Comparison of ENCODE assay signal across 12 cellular contexts in the genomic region with DNA sequence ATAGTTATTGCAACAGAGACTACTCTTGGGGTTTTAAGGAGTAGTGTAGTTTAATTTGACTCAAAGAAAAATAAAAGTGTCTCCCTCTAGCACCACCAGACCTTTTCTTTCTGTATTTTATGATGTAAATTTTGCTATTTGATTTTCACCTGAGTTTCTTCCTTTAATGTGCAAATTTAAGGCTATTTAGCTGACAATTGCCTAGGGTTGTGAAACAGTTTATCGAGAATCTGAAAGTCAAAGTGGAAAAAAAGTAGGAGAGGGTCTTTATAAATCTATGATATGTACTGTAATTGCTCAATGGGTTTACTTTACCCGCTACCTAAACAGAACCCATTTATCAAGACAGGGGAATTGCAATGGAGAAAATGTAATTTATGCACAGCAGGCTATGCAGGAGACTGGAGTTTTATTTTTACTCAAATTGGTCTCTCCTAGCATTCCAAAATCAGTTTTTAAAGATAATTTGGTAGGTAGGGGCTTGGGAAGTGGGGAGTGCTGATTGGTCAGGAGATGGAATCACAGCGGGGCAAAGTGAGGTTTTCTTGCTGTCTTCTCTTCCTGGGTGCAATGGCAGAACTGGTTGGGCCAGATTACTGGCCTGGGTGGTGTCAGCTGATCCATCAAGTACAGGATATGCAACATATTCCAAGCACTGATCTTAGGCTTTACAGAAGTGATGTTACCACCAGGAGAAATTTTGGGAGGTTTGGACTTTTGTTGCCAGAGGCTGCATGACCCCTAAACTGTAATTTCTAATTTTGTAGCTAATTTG.
"Had no signal": no experiment of that assay in that cellular context is flagged by ENCODE, and none has a peak within 500 bp of the region (broad histone marks: within the 10 kb centered on the region; RNA-seq: fewer than 3 reads in every experiment).

No MANE protein-coding gene starts in this region.

- H3K4me1 ChIP-seq: lower lobe of right lung, pancreas had no signal

- H3K9me3 ChIP-seq: lower lobe of right lung, pancreas, thoracic aorta had no signal

- H3K27me3 Mint-ChIP-seq: activated B cell treated with CpG ODN at 0.5 μM for 24 hours; activated CD4-positive, alpha-beta T cell treated with anti-CD3 and anti-CD28 coated beads, Interleukin-2, amount 10 ng/mL, durations not matched to agents 7 days and 5 days; activated naive CD8-positive, alpha-beta T cell treated with anti-CD3 and anti-CD28 coated beads for 36 hours had no signal

- H3K4me1 Mint-ChIP-seq: activated B cell treated with CpG ODN at 0.5 μM for 24 hours; activated CD4-positive, alpha-beta T cell treated with anti-CD3 and anti-CD28 coated beads, Interleukin-2, amount 10 ng/mL, durations not matched to agents 7 days and 5 days; activated naive CD8-positive, alpha-beta T cell treated with anti-CD3 and anti-CD28 coated beads for 36 hours; neural crest cell; stimulated activated effector memory CD8-positive, alpha-beta T cell treated with anti-CD3 and anti-CD28 coated beads, Interleukin-12 subunit alpha, Interleukin-12 subunit beta, amount 100 ng/mL, for 72 hours had no signal

- H3K9me3 Mint-ChIP-seq: stimulated activated effector memory CD8-positive, alpha-beta T cell treated with anti-CD3 and anti-CD28 coated beads, Interleukin-12 subunit alpha, Interleukin-12 subunit beta, amount 100 ng/mL, for 72 hours had no signal

- H3K4me3 ChIP-seq: lower lobe of right lung, pancreas, thoracic aorta had no signal

- H3K27ac ChIP-seq: lower lobe of right lung, pancreas, thoracic aorta had no signal

- H3K36me3 ChIP-seq: lower lobe of right lung, pancreas, thoracic aorta had no signal

- H3K27ac Mint-ChIP-seq: activated B cell treated with CpG ODN at 0.5 μM for 24 hours; activated CD4-positive, alpha-beta T cell treated with anti-CD3 and anti-CD28 coated beads, Interleukin-2, amount 10 ng/mL, durations not matched to agents 7 days and 5 days; activated naive CD8-positive, alpha-beta T cell treated with anti-CD3 and anti-CD28 coated beads for 36 hours; stimulated activated effector memory CD8-positive, alpha-beta T cell treated with anti-CD3 and anti-CD28 coated beads, Interleukin-12 subunit alpha, Interleukin-12 subunit beta, amount 100 ng/mL, for 72 hours had no signal

- H3K36me3 Mint-ChIP-seq: activated naive CD8-positive, alpha-beta T cell treated with anti-CD3 and anti-CD28 coated beads for 36 hours; stimulated activated effector memory CD8-positive, alpha-beta T cell treated with anti-CD3 and anti-CD28 coated beads, Interleukin-12 subunit alpha, Interleukin-12 subunit beta, amount 100 ng/mL, for 72 hours had no signal

- ATAC-seq: lower lobe of right lung; pancreas; stimulated activated effector memory CD8-positive, alpha-beta T cell treated with anti-CD3 and anti-CD28 coated beads, Interleukin-12 subunit alpha, Interleukin-12 subunit beta, amount 100 ng/mL, for 72 hours had no signal

- DNase-seq: activated B cell treated with CpG ODN at 0.5 μM for 24 hours; activated CD4-positive, alpha-beta T cell treated with anti-CD3 and anti-CD28 coated beads, Interleukin-2, amount 10 ng/mL, durations not matched to agents 7 days and 5 days; activated CD8-positive, alpha-beta memory T cell treated with anti-CD3 and anti-CD28 coated beads for 24 hours; activated naive CD8-positive, alpha-beta T cell treated with anti-CD3 and anti-CD28 coated beads for 36 hours; anterior cingulate cortex; dermis blood vessel endothelial cell; lower lobe of right lung; pancreas; SW 1271 had no signal

- H3K4me3 Mint-ChIP-seq: activated B cell treated with CpG ODN at 0.5 μM for 24 hours; activated CD4-positive, alpha-beta T cell treated with anti-CD3 and anti-CD28 coated beads, Interleukin-2, amount 10 ng/mL, durations not matched to agents 7 days and 5 days; activated naive CD8-positive, alpha-beta T cell treated with anti-CD3 and anti-CD28 coated beads for 36 hours; neural crest cell; stimulated activated effector memory CD8-positive, alpha-beta T cell treated with anti-CD3 and anti-CD28 coated beads, Interleukin-12 subunit alpha, Interleukin-12 subunit beta, amount 100 ng/mL, for 72 hours had no signal

- H3K27me3 ChIP-seq: pancreas had no signal
